In genomic region chr2:207617011-207617671, GRCh38 we compare ENCODE assay signal across 8 cellular contexts. TPM values are rescaled to one million over a fixed set of nuclear protein-coding genes. Genes with fewer than 3 reads are reported as not detected.
DNase-seq lines count a peak whose midpoint lies in the region; TF ChIP-seq lines count a peak whose summit lies in the region.

No MANE protein-coding gene starts in this region.

- H3K36me3 Mint-ChIP-seq in activated CD4-positive, alpha-beta memory T cell treated with anti-CD3 and anti-CD28 coated beads for 36 hours = peaks cover 57% of the 10 kb centered on the region

- H3K4me1 ChIP-seq in HEK293 (ENCODE audit: control insufficient read depth, insufficient read depth, low read length) = no peaks in the 10 kb centered on the region

- DNase-seq in amniotic epithelial cell (ENCODE audit: low read depth) = peak; percentile 91
- DNase-seq in iris pigment epithelial cell (ENCODE audit: low read depth) = peak; percentile 91
- peak; percentile 72 for DNase-seq in smooth muscle cell of the brain vasculature (ENCODE audit: low read depth, low spot score)
- DNase-seq in KG1 (lab: John Stamatoyannopoulos, UW) = no peak
- DNase-seq in SHP77 (lab: John Stamatoyannopoulos, UW) = no peak
- DNase-seq in stimulated activated CD4-positive, alpha-beta T cell treated with anti-CD3 and anti-CD28 coated beads, Interleukin-2, amount 100 ng/mL, for 48 hours = no peak
- DNase-seq in activated CD4-positive, alpha-beta memory T cell treated with anti-CD3 and anti-CD28 coated beads for 36 hours = no peak

- no peaks in the 10 kb centered on the region for H3K9me3 Mint-ChIP-seq in activated CD4-positive, alpha-beta memory T cell treated with anti-CD3 and anti-CD28 coated beads for 36 hours

- intact Hi-C loops in activated CD4-positive, alpha-beta memory T cell treated with anti-CD3 and anti-CD28 coated beads for 36 hours (cut with micrococcal nuclease) = no loop called here

- H3K27me3 Mint-ChIP-seq in activated CD4-positive, alpha-beta memory T cell treated with anti-CD3 and anti-CD28 coated beads for 36 hours = no peaks in the 10 kb centered on the region

- CTCF ChIA-PET in HEK293 (lab: Yijun Ruan, JAX) = interaction anchor here (0.6 to 1.2 kb wide), 5 partner anchors 83 to 1780 kb away, joined by 3 to 4 read pairs (median 3); no protein-coding TSS in a partner anchor
- CTCF ChIA-PET in activated CD4-positive, alpha-beta memory T cell treated with anti-CD3 and anti-CD28 coated beads for 36 hours (lab: Charles Lee) = no interaction called here

- H3K36me3 ChIP-seq in HEK293 (ENCODE audit: control insufficient read depth in 2 of 2, insufficient read depth in 1 of 2, low read length in 2 of 2) = peaks cover 6 to 66% of the 10 kb centered on the region in 2 experiments

- TF ChIP-seq CTCF in HEK293 (tag by site-specific recombination; IDR thresholded peaks at IDR 0.05) = no peak

- no peak overlapping the region for H3K27ac Mint-ChIP-seq in activated CD4-positive, alpha-beta memory T cell treated with anti-CD3 and anti-CD28 coated beads for 36 hours

- no peaks in the 10 kb centered on the region for H3K9me3 ChIP-seq in HEK293 (ENCODE audit: control insufficient read depth, insufficient read depth, low read depth, low read length)

- POLR2A ChIA-PET in HEK293 (lab: Yijun Ruan, JAX) = interaction anchor here (1.1 to 1.7 kb wide), 4 partner anchors 9 to 103 kb away, joined by 3 to 4 read pairs (median 4); partner anchors contain the start of genes CCNYL1 and CREB1
- POLR2A ChIA-PET in activated CD4-positive, alpha-beta memory T cell treated with anti-CD3 and anti-CD28 coated beads for 36 hours (lab: Charles Lee) = no interaction called here

- no peak overlapping the region for H3K4me3 ChIP-seq in HEK293 (ENCODE audit: low read depth, low read length)

- H3K4me3 Mint-ChIP-seq in activated CD4-positive, alpha-beta memory T cell treated with anti-CD3 and anti-CD28 coated beads for 36 hours = no peak overlapping the region

- H3K4me1 Mint-ChIP-seq in activated CD4-positive, alpha-beta memory T cell treated with anti-CD3 and anti-CD28 coated beads for 36 hours (ENCODE audit: low read depth) = peaks cover 32% of the 10 kb centered on the region

- no peak overlapping the region for H3K27ac ChIP-seq in HEK293 (ENCODE audit: extremely low read depth, low read depth, low read length)

TF ChIP-seq in HEK293, 187 proteins besides CTCF, POLR2A, EP300 and RAD21:
- TF ChIP-seq ZNF629 (tag by site-specific recombination; IDR thresholded peaks at IDR 0.05) = 0 out of 2 replicates have a peak, but pooled peaks have one; percentile 14
- 0 out of 2 replicates have a peak, but pooled peaks have one; percentile 17 for TF ChIP-seq ZNF600 (tag by site-specific recombination; IDR thresholded peaks at IDR 0.05)
- no peak for TF ChIP-seq ZNF530 (tag by site-specific recombination; IDR thresholded peaks at IDR 0.05; ENCODE audit: low read depth)
- peak; percentile 16; the same call in 1 of the 2 replicates for TF ChIP-seq ZFHX2 (tag by site-specific recombination; conservative IDR thresholded peaks at IDR 0.05)

RNA-seq across cellular contexts. Expression of gene METTL21A, which starts 8.1 kb away (rescaled TPM):
- 10 to 100 TPM; 21.2 to 22.9 TPM for total RNA-seq in activated CD4-positive, alpha-beta memory T cell treated with anti-CD3 and anti-CD28 coated beads for 36 hours

Comparison
In these comparisons a context has a peak if more than half of its experiments do, and no peak if none do; other contexts are left out.
1. DNase-seq: peak in amniotic epithelial cell (single experiment), iris pigment epithelial cell (single experiment) and smooth muscle cell of the brain vasculature (single experiment); none in KG1 (single experiment), SHP77 (0 of 2), stimulated activated CD4-positive, alpha-beta T cell treated with anti-CD3 and anti-CD28 coated beads, Interleukin-2, amount 100 ng/mL, for 48 hours (0 of 2) and activated CD4-positive, alpha-beta memory T cell treated with anti-CD3 and anti-CD28 coated beads for 36 hours (single experiment).